ENCODE assay signal across 20 cellular contexts in the genomic region with DNA sequence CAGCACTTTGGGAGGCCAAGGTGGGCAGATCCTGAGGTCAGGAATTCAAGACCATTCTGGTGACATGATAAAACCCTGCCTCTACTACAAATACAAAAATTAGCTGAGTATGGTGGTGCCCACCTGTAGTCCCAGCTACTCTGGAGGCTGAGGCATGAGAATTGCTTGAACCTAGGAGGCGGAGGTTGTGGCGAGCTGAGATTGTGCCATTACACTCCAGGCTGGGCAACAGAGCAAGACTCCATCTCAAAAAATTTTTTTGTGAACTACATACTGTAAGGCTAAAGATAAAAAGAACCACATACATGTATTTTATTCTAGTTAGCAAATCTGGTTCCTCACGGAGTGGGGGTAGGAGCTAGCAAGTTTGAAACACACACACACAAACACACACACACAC. TPM values are rescaled to one million over a fixed set of nuclear protein-coding genes. Genes with fewer than 3 reads are reported as not detected.
A peak's percentile ranks its signal among the peaks of the same experiment; 100 is the strongest.
DNase-seq lines count a peak whose midpoint lies in the region; ATAC-seq, FAIRE-seq and TF ChIP-seq lines count a peak whose summit lies in the region.
"Had no signal": no experiment of that assay in that cellular context is flagged by ENCODE, and none has a peak within 500 bp of the region (broad histone marks: within the 10 kb centered on the region; RNA-seq: fewer than 3 reads in every experiment).

No MANE protein-coding gene starts in this region.

- H3K27ac Mint-ChIP-seq in Caco-2 (ENCODE audit: unreplicated experiment) = peak overlapping the region; percentile 24
- no peak overlapping the region for H3K27ac Mint-ChIP-seq in H9
- H3K27ac Mint-ChIP-seq: GM23338 had no signal

- H3K14ac ChIP-seq in H1 (ENCODE audit: insufficient read length) (no peak overlapping the region), H9 (ENCODE audit: insufficient read depth, low read length) (no peak overlapping the region)

- H2BK15ac ChIP-seq in H1 (ENCODE audit: low read length) = no peak overlapping the region
- H2BK15ac ChIP-seq in H9 (ENCODE audit: low read depth, low read length) = no peak overlapping the region

- H3T11ph ChIP-seq in H9 (ENCODE audit: low read length) = no peak overlapping the region

- H3K27ac ChIP-seq in RWPE2 (ENCODE audit: poor library complexity, severe bottlenecking) (peak overlapping the region; percentile 66), H1 (ENCODE audit: low read depth, low read length) (no peak overlapping the region), tibial nerve (peak overlapping the region in 3 of 4 donors; percentile 10 to 83 (median 70)), H9 (ENCODE audit: insufficient read length, low read depth, low read length) (no peak overlapping the region)
- H3K27ac ChIP-seq: BLaER1 had no signal

- H3K18ac ChIP-seq in H1 (ENCODE audit: extremely low read depth, low read length) (no peak overlapping the region), H9 (ENCODE audit: insufficient read length, low read depth, low read length) (no peak overlapping the region)

- no peak overlapping the region for H2AFZ ChIP-seq in H1 (ENCODE audit: low read length)
- H2AFZ ChIP-seq in H9 (ENCODE audit: low read length) = no peak overlapping the region
- H2AFZ ChIP-seq: GM23338 had no signal

- H3K4me1 Mint-ChIP-seq in Caco-2 (ENCODE audit: low read depth, unreplicated experiment) (peaks cover 37% of the 10 kb centered on the region), H9 (peaks cover 32 to 35% of the 10 kb centered on the region in 2 experiments)

- no peaks in the 10 kb centered on the region; the same call in 1 of the 2 replicates for H3K9me3 ChIP-seq in Caco-2
- peaks cover 15% of the 10 kb centered on the region for H3K9me3 ChIP-seq in RWPE2 (ENCODE audit: severe bottlenecking)
- H3K9me3 ChIP-seq in H1 (ENCODE audit: insufficient read depth in 2 of 2, low read depth in 1 of 2, low read length in 1 of 2) = peaks cover 12 to 13% of the 10 kb centered on the region in 2 experiments
- peaks cover 0 to 9% (median 0%) of the 10 kb centered on the region in 4 donors for H3K9me3 ChIP-seq in tibial nerve
- H3K9me3 ChIP-seq in H9 (ENCODE audit: control insufficient read depth, low read depth, low read length) = peaks cover 6% of the 10 kb centered on the region

- TF ChIP-seq CTCF in Caco-2 (IDR thresholded peaks at IDR 0.05; ENCODE audit: insufficient read depth in 1 of 2, low read depth in 1 of 2, low read length in 1 of 2, severe bottlenecking in 1 of 2, unreplicated experiment in 1 of 2) = no peak
- TF ChIP-seq CTCF in RWPE2 (IDR thresholded peaks at IDR 0.05; ENCODE audit: poor library complexity, severe bottlenecking) = no peak
- no peak for TF ChIP-seq CTCF in H1 (IDR thresholded peaks at IDR 0.05; ENCODE audit: control extremely low read depth in 1 of 3, insufficient read depth in 1 of 3, low read depth in 1 of 3, low read length in 3 of 3)
- TF ChIP-seq CTCF in tibial nerve (IDR thresholded peaks at IDR 0.05) = no peak
- no peak for TF ChIP-seq CTCF in H9 (conservative IDR thresholded peaks at IDR 0.05)

- H2BK12ac ChIP-seq in H1 (ENCODE audit: low read depth, low read length) (no peak overlapping the region), H9 (ENCODE audit: insufficient read length, low read depth, low read length) (no peak overlapping the region)

- peaks cover 3% of the 10 kb centered on the region for H3K36me3 ChIP-seq in Caco-2 (ENCODE audit: control insufficient read depth, insufficient read depth, low read length)
- peaks cover 39% of the 10 kb centered on the region for H3K36me3 ChIP-seq in RWPE2 (ENCODE audit: low read depth)
- H3K36me3 ChIP-seq in H1 (ENCODE audit: control insufficient read depth in 2 of 4, insufficient read depth in 4 of 4, low read length in 3 of 4) = peaks cover 0 to 10% (median 5%) of the 10 kb centered on the region in 4 experiments; a peak in 2 of 8 replicates
- no peaks in the 10 kb centered on the region for H3K36me3 ChIP-seq in tibial nerve

- H3K27me3 Mint-ChIP-seq in Caco-2 (ENCODE audit: insufficient read depth, unreplicated experiment) (no peaks in the 10 kb centered on the region), H9 (ENCODE audit: low read depth) (no peaks in the 10 kb centered on the region)
- H3K27me3 Mint-ChIP-seq: CD4-positive, alpha-beta memory T cell; IgD-negative memory B cell had no signal

- no peak overlapping the region for H3K23ac ChIP-seq in H1 (ENCODE audit: insufficient read length)
- no peak overlapping the region for H3K23ac ChIP-seq in H9 (ENCODE audit: insufficient read length, low read depth, low read length)

- H2BK20ac ChIP-seq in H1 (ENCODE audit: low read length) = no peak overlapping the region
- no peak overlapping the region for H2BK20ac ChIP-seq in H9 (ENCODE audit: low read depth, low read length, poor library complexity, severe bottlenecking)

- no peak overlapping the region for H2AK5ac ChIP-seq in H1 (ENCODE audit: low read depth, low read length)
- no peak overlapping the region for H2AK5ac ChIP-seq in H9 (ENCODE audit: insufficient read length, low read length)

- CTCF ChIA-PET in Caco-2 (lab: Charles Lee) = interaction anchor here (0.6 kb wide), 1 partner anchor 27 kb away, joined by 4 read pairs; no protein-coding TSS in a partner anchor
- CTCF ChIA-PET in H1 (lab: Charles Lee; ENCODE audit: partially characterized antibody) = interaction anchor here (1.1 to 2.6 kb wide), 3 partner anchors 9 to 65 kb away, joined by 4 to 16 read pairs (median 6); no protein-coding TSS in a partner anchor

- intact Hi-C loops in Caco-2 (cut with micrococcal nuclease; ENCODE audit: unreplicated experiment) = no loop called here
- intact Hi-C loops in cardiac septum (cut with DNase I) = no loop called here

- H3K4ac ChIP-seq in H1 (replicated peaks; ENCODE audit: insufficient read length, low read depth, low read length) = no peak overlapping the region
- H3K4ac ChIP-seq in H9 (ENCODE audit: low read depth, low read length) = no peak overlapping the region

- H3K23me2 ChIP-seq in H1 (ENCODE audit: low read depth, low read length) = no peaks in the 10 kb centered on the region; the same call in 1 of the 2 replicates
- H3K23me2 ChIP-seq in H9 (ENCODE audit: insufficient read length, low read depth, low read length, poor library complexity, severe bottlenecking) = no peaks in the 10 kb centered on the region

- peaks cover 25% of the 10 kb centered on the region for H3K4me1 ChIP-seq in Caco-2
- H3K4me1 ChIP-seq in RWPE2 (ENCODE audit: insufficient read depth, poor library complexity, severe bottlenecking) = peaks cover 34% of the 10 kb centered on the region
- H3K4me1 ChIP-seq in H1 (replicated peaks in 1 of 4; ENCODE audit: control insufficient read depth in 3 of 4, insufficient read depth in 4 of 4, low read length in 3 of 4) = peaks cover 0 to 10% (median 2%) of the 10 kb centered on the region in 4 experiments; a peak in 4 of 7 replicates
- peaks cover 0 to 50% (median 20%) of the 10 kb centered on the region in 4 donors for H3K4me1 ChIP-seq in tibial nerve
- H3K4me1 ChIP-seq in H9 (ENCODE audit: insufficient read depth, low read length) = no peaks in the 10 kb centered on the region
- H3K4me1 ChIP-seq: BLaER1 had no signal

- H4K5ac ChIP-seq in H1 (ENCODE audit: insufficient read length, low read depth, low read length) = no peak overlapping the region
- no peak overlapping the region for H4K5ac ChIP-seq in H9 (ENCODE audit: insufficient read length, low read depth, low read length)

- H3K56ac ChIP-seq in H1 (replicated peaks; ENCODE audit: insufficient read length, low read depth, low read length) (peak overlapping the region; percentile 22), H9 (ENCODE audit: insufficient read length, low read depth, low read length) (no peak overlapping the region)

- H4K8ac ChIP-seq in H1 (ENCODE audit: extremely low read depth, insufficient read depth, low read length) (no peak overlapping the region), H9 (replicated peaks; ENCODE audit: insufficient read length, low read depth, low read length) (no peak overlapping the region)

- no peak for ATAC-seq in RWPE2 (ENCODE audit: low read depth)
- ATAC-seq: GM12878, GM23338 had no signal

- H4K91ac ChIP-seq in H1 (replicated peaks; ENCODE audit: insufficient read length, low read length) (no peak overlapping the region), H9 (ENCODE audit: insufficient read length, low read depth, low read length) (no peak overlapping the region)

- no peak for TF ChIP-seq RAD21 in H1 (IDR thresholded peaks at IDR 0.05 in 1 of 2, conservative IDR thresholded peaks at IDR 0.05 in 1 of 2; ENCODE audit: low read depth in 2 of 2, low read length in 2 of 2)

- peaks cover 48% of the 10 kb centered on the region for H3K9me3 Mint-ChIP-seq in Caco-2 (ENCODE audit: unreplicated experiment)
- peaks cover 28 to 30% of the 10 kb centered on the region in 2 experiments for H3K9me3 Mint-ChIP-seq in H9

- H3K36me3 Mint-ChIP-seq in Caco-2 (ENCODE audit: insufficient read depth, unreplicated experiment) (peaks cover 71% of the 10 kb centered on the region), H9 (ENCODE audit: insufficient read depth in 1 of 3, low read depth in 3 of 3) (peaks cover 30 to 34% (median 33%) of the 10 kb centered on the region in 3 experiments)

- no peak overlapping the region for H3K4me3 Mint-ChIP-seq in Caco-2 (ENCODE audit: unreplicated experiment)
- no peak overlapping the region for H3K4me3 Mint-ChIP-seq in H9
- H3K4me3 Mint-ChIP-seq: CD14-positive monocyte; CD4-positive, alpha-beta memory T cell; GM23338; IgD-negative memory B cell had no signal

- FAIRE-seq in H1 (lab: Jason Lieb, UNC) = no peak
- FAIRE-seq: GM12878, HTR-8/SVneo had no signal

- H3K9ac ChIP-seq in H1 (replicated peaks in 1 of 4; ENCODE audit: extremely low read depth in 1 of 4, low read depth in 3 of 4, low read length in 3 of 4) (no peak overlapping the region), H9 (ENCODE audit: extremely low read depth, insufficient read length, low read length) (no peak overlapping the region)
- H3K9ac ChIP-seq: BLaER1 had no signal

- H3K79me1 ChIP-seq in H1 (ENCODE audit: low read depth, low read length) (no peaks in the 10 kb centered on the region), H9 (ENCODE audit: insufficient read depth, low read depth, low read length, poor library complexity, severe bottlenecking) (peaks cover 2% of the 10 kb centered on the region)

- TF ChIP-seq POLR2A in H1 (IDR thresholded peaks at IDR 0.05; ENCODE audit: control extremely low read depth in 1 of 2, low read depth in 2 of 2, low read length in 2 of 2) (no peak), tibial nerve (IDR thresholded peaks at IDR 0.05) (no peak)

- BruUV-seq in Caco-2 (replicated peaks; lab: Mats Ljungman, UMichigan) = no TSS peak

- H2BK5ac ChIP-seq in H1 (ENCODE audit: low read depth, low read length) (no peak overlapping the region), H9 (ENCODE audit: insufficient read length, low read length) (no peak overlapping the region)

- H3K27me3 ChIP-seq in Caco-2 (replicated peaks; ENCODE audit: control insufficient read depth, insufficient read depth, low read length) = no peaks in the 10 kb centered on the region
- no peaks in the 10 kb centered on the region for H3K27me3 ChIP-seq in RWPE2 (ENCODE audit: insufficient read depth, poor library complexity, severe bottlenecking)
- H3K27me3 ChIP-seq in H1 (replicated peaks in 1 of 4; ENCODE audit: control insufficient read depth in 3 of 4, extremely low read depth in 1 of 4, insufficient read depth in 3 of 4, low read length in 3 of 4) = no peaks in the 10 kb centered on the region
- H3K27me3 ChIP-seq in tibial nerve = no peaks in the 10 kb centered on the region
- no peaks in the 10 kb centered on the region for H3K27me3 ChIP-seq in H9 (ENCODE audit: insufficient read depth, low read length)
- H3K27me3 ChIP-seq: BLaER1 had no signal

- H3K4me2 ChIP-seq in H1 (ENCODE audit: insufficient read depth in 1 of 2, low read depth in 2 of 2, low read length in 2 of 2) (no peak overlapping the region), H9 (ENCODE audit: insufficient read depth, insufficient read length, low read length) (no peak overlapping the region)
- H3K4me2 ChIP-seq: BLaER1, GM23338 had no signal

- TF ChIP-seq EP300 in H1 (IDR thresholded peaks at IDR 0.05; ENCODE audit: borderline replicate concordance in 1 of 2, low read depth in 2 of 2, low read length in 2 of 2) = no peak
- TF ChIP-seq EP300 in tibial nerve (IDR thresholded peaks at IDR 0.05) = no peak

- peaks cover 1 to 97% of the 10 kb centered on the region in 2 experiments for H3K79me2 ChIP-seq in H1 (ENCODE audit: control insufficient read depth in 1 of 2, insufficient read depth in 2 of 2, low read length in 2 of 2)
- H3K79me2 ChIP-seq in H9 (ENCODE audit: insufficient read depth, low read length) = peaks cover 19% of the 10 kb centered on the region

- H3K4me3 ChIP-seq in Caco-2 (ENCODE audit: low read depth, low read length) = no peak overlapping the region
- H3K4me3 ChIP-seq in RWPE2 (ENCODE audit: severe bottlenecking) = no peak overlapping the region
- no peak overlapping the region for H3K4me3 ChIP-seq in H1 (ENCODE audit: extremely low read depth in 1 of 4, insufficient read depth in 2 of 4, low read depth in 3 of 4, low read length in 4 of 4)
- no peak overlapping the region for H3K4me3 ChIP-seq in tibial nerve
- H3K4me3 ChIP-seq: BLaER1, GM12878, GM23338 had no signal

- H2BK120ac ChIP-seq in H1 (replicated peaks; ENCODE audit: low read depth, low read length) (no peak overlapping the region), H9 (ENCODE audit: low read depth, low read length, poor library complexity, severe bottlenecking) (no peak overlapping the region)

- DNase-seq in Caco-2 = no peak
- no peak for DNase-seq in RWPE2 (ENCODE audit: low spot score)
- DNase-seq in H1 (ENCODE audit: low read depth in 1 of 2, low spot score in 2 of 2) = no peak
- DNase-seq in tibial nerve (ENCODE audit: low spot score in 2 of 2) = no peak
- DNase-seq in DMS153 (lab: John Stamatoyannopoulos, UW) = no peak
- DNase-seq in cardiac septum (ENCODE audit: low spot score) = no peak
- DNase-seq in H9 = no peak
- DNase-seq: 8988T; Calu3; CD4-positive, alpha-beta memory T cell; DMS53; DND-41; EL; H7 had no signal

- H4K20me1 ChIP-seq in H1 (replicated peaks in 1 of 2; ENCODE audit: control insufficient read depth in 1 of 2, insufficient read depth in 2 of 2, low read length in 2 of 2) = peaks cover 5 to 11% of the 10 kb centered on the region in 2 experiments
- H4K20me1 ChIP-seq in H9 (ENCODE audit: control insufficient read depth, insufficient read depth, insufficient read length) = no peaks in the 10 kb centered on the region

- POLR2A ChIA-PET in Caco-2 (lab: Charles Lee) = no interaction called here
- POLR2A ChIA-PET in H1 (lab: Charles Lee; ENCODE audit: partially characterized antibody) = interaction anchor here (1.7 kb wide), 1 partner anchor 9 kb away, joined by 5 read pairs; no protein-coding TSS in a partner anchor

- WGBS in H1 (ENCODE audit: extremely low coverage in 1 of 2, insufficient coverage in 1 of 2, insufficient read length in 1 of 2, insufficient replicate concordance in 2 of 2, low coverage in 1 of 2, low lambda C conversion rate in 2 of 2, missing lambda C conversion rate in 1 of 2), 2 experiments = 92% methylated on average over 3 of the region's 3 CpGs; no CpG with 5 or more reads in 1 of the 2 experiments
- WGBS in tibial nerve, 2 donors = 94% methylated on average over 3 of the region's 3 CpGs
- WGBS in H9 (ENCODE audit: extremely low coverage, insufficient read length, low lambda C conversion rate) = no CpG with 5 or more reads among the region's 3 CpGs

RNA-seq across cellular contexts. Expression of a gene that starts 45.1 kb away (rescaled TPM):
- total RNA-seq in Caco-2 (2022) = 203 and 213 TPM in 2 replicates
- total RNA-seq in H1 (2021; fragmentation: NEBNext Ultra II Directional; extraction: Animal tissue kit (Norgen Biotek cat#: 25700)) = 127 and 136 TPM in 2 replicates
- 42.6 and 54.0 TPM in 2 replicates for polyA plus RNA-seq in H1 (2011; rRNA removed)
- polyA plus RNA-seq in H1 (2011; cell fraction: cytosol; rRNA removed) = 89.1 TPM
- polyA plus RNA-seq in H1 (2011; cell fraction: nucleus; rRNA removed) = 33.3 TPM
- polyA plus RNA-seq in H1 (2012, experiment 1 of 2) = 86.7 to 134 TPM (median 95.2 TPM) in 4 replicates
- 36.5 TPM for polyA plus RNA-seq in H1 (2012, experiment 2 of 2)
- polyA plus RNA-seq in H1 (2013, experiment 1 of 2) = 78.4 TPM
- 84.4 TPM for polyA plus RNA-seq in H1 (2013, experiment 2 of 2)
- polyA minus RNA-seq in H1 (2011; rRNA and poly(A)+ RNA removed) = 40.8 and 48.4 TPM in 2 replicates
- polyA minus RNA-seq in H1 (2011; cell fraction: cytosol; rRNA and poly(A)+ RNA removed) = 67.7 TPM
- 47.1 TPM for polyA minus RNA-seq in H1 (2011; cell fraction: nucleus; rRNA and poly(A)+ RNA removed)
- 100 to 1,000 TPM; 133 to 196 (median 155) TPM for total RNA-seq in tibial nerve
- total RNA-seq in cardiac septum = 79.4 TPM
- total RNA-seq in H9 (2021) = 124 and 130 TPM in 2 replicates

Comparison
In these comparisons a context has a peak if more than half of its experiments do, and no peak if none do; other contexts are left out.
1. H3K27ac ChIP-seq: peak in RWPE2 (single experiment) and tibial nerve (3 of 4); none in H1 (single experiment) and H9 (single experiment).